Comparison of ENCODE assay signal across 25 cellular contexts in the genomic region with DNA sequence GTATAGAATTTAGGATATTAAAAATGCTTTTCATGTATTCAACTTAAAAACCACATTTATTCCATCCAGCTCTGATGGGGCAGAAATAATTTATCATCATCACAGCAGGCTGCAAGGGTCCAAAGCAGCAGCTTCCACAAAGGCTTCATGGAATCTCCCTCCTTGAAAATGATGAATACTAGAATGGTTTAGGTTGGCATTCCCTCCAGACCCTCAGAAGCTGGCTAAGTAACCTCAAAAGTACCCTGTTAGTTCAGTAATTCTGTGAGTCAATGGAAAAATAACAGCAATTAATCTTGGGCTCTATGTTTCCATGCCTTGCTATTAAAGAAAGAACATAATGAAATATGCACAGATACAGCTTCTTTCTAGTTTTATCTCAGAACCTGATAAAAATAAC.
DNase-seq lines count a peak whose midpoint lies in the region; ATAC-seq and TF ChIP-seq lines count a peak whose summit lies in the region.
"Had no signal": no experiment of that assay in that cellular context is flagged by ENCODE, and none has a peak within 500 bp of the region (broad histone marks: within the 10 kb centered on the region; RNA-seq: fewer than 3 reads in every experiment).

No MANE protein-coding gene starts in this region.

- in situ Hi-C loops in IMR-90 (cut with MboI; ENCODE audit: low sequenced_read_pairs): no loop called here

- H3K79me2 ChIP-seq in osteoblast (ENCODE audit: insufficient read depth, low read length): peaks cover 95% of the 10 kb centered on the region

- no peak overlapping the region for H3K14ac ChIP-seq in IMR-90 (replicated peaks; ENCODE audit: low read depth, low read length)

- H3K9me1 ChIP-seq in IMR-90 (ENCODE audit: insufficient read depth, low read length): peaks cover 4% of the 10 kb centered on the region

- no peak overlapping the region for H3K4me3 Mint-ChIP-seq in activated CD4-positive, alpha-beta T cell treated with anti-CD3 and anti-CD28 coated beads for 36 hours
- H3K4me3 Mint-ChIP-seq in activated CD4-positive, alpha-beta T cell treated with anti-CD3 and anti-CD28 coated beads, Interleukin-2, amount 10 ng/mL, durations not matched to agents 7 days and 5 days: no peak overlapping the region
- peak overlapping the region; percentile 54 for H3K4me3 Mint-ChIP-seq in activated T-helper 17 cell treated with anti-CD3 and anti-CD28 coated beads, Interleukin-2, amount 50 U/mL, for 72 hours
- H3K4me3 Mint-ChIP-seq: T-cell had no signal

- H3K23ac ChIP-seq in IMR-90 (ENCODE audit: low read depth, low read length): no peak overlapping the region

- no peak overlapping the region for H3K9ac ChIP-seq in IMR-90 (ENCODE audit: low read depth, low read length)

- H2AK9ac ChIP-seq in IMR-90 (replicated peaks; ENCODE audit: low read depth, low read length, poor library complexity): no peak overlapping the region

- H3K9me3 Mint-ChIP-seq in activated CD4-positive, alpha-beta T cell treated with anti-CD3 and anti-CD28 coated beads for 36 hours (ENCODE audit: low read depth): peaks cover 4% of the 10 kb centered on the region
- H3K9me3 Mint-ChIP-seq in activated CD4-positive, alpha-beta T cell treated with anti-CD3 and anti-CD28 coated beads, Interleukin-2, amount 10 ng/mL, durations not matched to agents 7 days and 5 days: no peaks in the 10 kb centered on the region
- H3K9me3 Mint-ChIP-seq in activated T-helper 17 cell treated with anti-CD3 and anti-CD28 coated beads, Interleukin-2, amount 50 U/mL, for 72 hours: no peaks in the 10 kb centered on the region
- H3K9me3 Mint-ChIP-seq: T-cell had no signal

- H3K36me3 ChIP-seq in IMR-90 (ENCODE audit: control insufficient read depth, insufficient read depth, low read length) (no peaks in the 10 kb centered on the region; the same call in 1 of the 2 replicates), osteoblast (ENCODE audit: insufficient read depth, low read length) (no peaks in the 10 kb centered on the region)

- H4K91ac ChIP-seq in IMR-90 (ENCODE audit: insufficient read depth, low read depth, low read length): no peak overlapping the region

- no peaks in the 10 kb centered on the region for H3K27me3 Mint-ChIP-seq in activated CD4-positive, alpha-beta T cell treated with anti-CD3 and anti-CD28 coated beads for 36 hours
- H3K27me3 Mint-ChIP-seq in activated CD4-positive, alpha-beta T cell treated with anti-CD3 and anti-CD28 coated beads, Interleukin-2, amount 10 ng/mL, durations not matched to agents 7 days and 5 days: no peaks in the 10 kb centered on the region
- H3K27me3 Mint-ChIP-seq in activated T-helper 17 cell treated with anti-CD3 and anti-CD28 coated beads, Interleukin-2, amount 50 U/mL, for 72 hours: no peaks in the 10 kb centered on the region

- H4K8ac ChIP-seq in IMR-90 (ENCODE audit: low read depth in 2 of 2, low read length in 2 of 2): no peak overlapping the region

- no peak for ATAC-seq in activated CD4-positive, alpha-beta T cell treated with anti-CD3 and anti-CD28 coated beads for 36 hours
- ATAC-seq in IMR-90 (ENCODE audit: low read depth): no peak
- ATAC-seq in activated T-helper 17 cell treated with anti-CD3 and anti-CD28 coated beads, Interleukin-2, amount 50 U/mL, for 72 hours (replicated peaks): no peak
- ATAC-seq: HepG2, PC-3, T-cell had no signal

- H3K27ac Mint-ChIP-seq in activated CD4-positive, alpha-beta T cell treated with anti-CD3 and anti-CD28 coated beads for 36 hours: peak overlapping the region; percentile 25
- H3K27ac Mint-ChIP-seq in activated CD4-positive, alpha-beta T cell treated with anti-CD3 and anti-CD28 coated beads, Interleukin-2, amount 10 ng/mL, durations not matched to agents 7 days and 5 days: no peak overlapping the region
- no peak overlapping the region for H3K27ac Mint-ChIP-seq in activated T-helper 17 cell treated with anti-CD3 and anti-CD28 coated beads, Interleukin-2, amount 50 U/mL, for 72 hours
- H3K27ac Mint-ChIP-seq: T-cell had no signal

- no TSS peak for BruUV-seq in IMR-90 (replicated peaks; lab: Mats Ljungman, UMichigan)

- H3K27me3 ChIP-seq in IMR-90 (ENCODE audit: control insufficient read depth, insufficient read depth, low read length): peaks cover 2% of the 10 kb centered on the region
- H3K27me3 ChIP-seq in osteoblast (ENCODE audit: insufficient read depth, low read length): peaks cover 30% of the 10 kb centered on the region

- no peak overlapping the region for H3K4me3 ChIP-seq in IMR-90 (ENCODE audit: insufficient read depth, low read depth, low read length)
- no peak overlapping the region for H3K4me3 ChIP-seq in osteoblast (ENCODE audit: insufficient read depth, low read length)

- no peak for TF ChIP-seq POLR2A in IMR-90 (IDR thresholded peaks at IDR 0.05; ENCODE audit: low read depth, low read length)

- H3K18ac ChIP-seq in IMR-90 (ENCODE audit: low read depth, low read length): no peak overlapping the region

- CTCF ChIA-PET in activated CD4-positive, alpha-beta T cell treated with anti-CD3 and anti-CD28 coated beads for 36 hours (lab: Charles Lee): interaction anchor here (0.6 to 1.2 kb wide), 3 partner anchors 9 to 48 kb away, joined by 3 to 6 read pairs (median 3); no protein-coding TSS in a partner anchor
- CTCF ChIA-PET in activated CD4-positive, alpha-beta T cell treated with anti-CD3 and anti-CD28 coated beads, Interleukin-2, amount 10 ng/mL, durations not matched to agents 7 days and 5 days (lab: Charles Lee): interaction anchor here (1.3 kb wide), 1 partner anchor 11 kb away, joined by 5 read pairs; no protein-coding TSS in a partner anchor
- CTCF ChIA-PET in IMR-90 (lab: Yijun Ruan, JAX): interaction anchor here (0.6 kb wide), 1 partner anchor 49 kb away, joined by 3 read pairs; no protein-coding TSS in a partner anchor

- H3K4me2 ChIP-seq in IMR-90 (ENCODE audit: low read depth, low read length) (no peak overlapping the region), osteoblast (ENCODE audit: insufficient read depth, low read length) (no peak overlapping the region)

- no peak for DNase-seq in activated CD4-positive, alpha-beta T cell treated with anti-CD3 and anti-CD28 coated beads for 36 hours
- no peak for DNase-seq in activated CD4-positive, alpha-beta T cell treated with anti-CD3 and anti-CD28 coated beads, Interleukin-2, amount 10 ng/mL, durations not matched to agents 7 days and 5 days
- DNase-seq in IMR-90: no peak
- DNase-seq in osteoblast (ENCODE audit: insufficient read length, low spot score, missing footprints): no peak
- DNase-seq in caudate nucleus (lab: John Stamatoyannopoulos, UW): no peak
- no peak for DNase-seq in RKO (ENCODE audit: low spot score)
- no peak for DNase-seq in central memory CD4-positive, alpha-beta T cell
- DNase-seq: 8988T, GDM1, H7, KBM-7, NCI-H1092 treated with DMSO at 0.1 percent for 48 hours, NCI-H1436 treated with DMSO at 0.1 percent for 48 hours, NCI-H1930, NCI-H345, NCI-H524, NCI-H82, PC-3, SIG-M5, T-cell had no signal

- no peak overlapping the region for H2BK120ac ChIP-seq in IMR-90 (ENCODE audit: low read depth, low read length)

- H4K20me1 ChIP-seq in IMR-90 (ENCODE audit: insufficient read depth, low read length): no peaks in the 10 kb centered on the region
- no peaks in the 10 kb centered on the region for H4K20me1 ChIP-seq in osteoblast (ENCODE audit: insufficient read depth, low read length)

- no peak overlapping the region for H3K27ac ChIP-seq in IMR-90 (ENCODE audit: insufficient read depth, low read length)
- peak overlapping the region; percentile 8 for H3K27ac ChIP-seq in osteoblast (ENCODE audit: low read depth, low read length)
- no peak overlapping the region for H3K27ac ChIP-seq in caudate nucleus (ENCODE audit: low read depth, low read length)
- H3K27ac ChIP-seq: C4-2B, HL-60, RWPE1 had no signal

- TF ChIP-seq RAD21 in IMR-90 (IDR thresholded peaks at IDR 0.05; ENCODE audit: low read length): no peak

- H3K4ac ChIP-seq in IMR-90 (ENCODE audit: low read depth, low read length): no peak overlapping the region

- H2BK15ac ChIP-seq in IMR-90 (ENCODE audit: low read depth, low read length): no peak overlapping the region

- H3K36me3 Mint-ChIP-seq in activated CD4-positive, alpha-beta T cell treated with anti-CD3 and anti-CD28 coated beads for 36 hours (ENCODE audit: low read depth): peaks cover 65% of the 10 kb centered on the region
- H3K36me3 Mint-ChIP-seq in activated CD4-positive, alpha-beta T cell treated with anti-CD3 and anti-CD28 coated beads, Interleukin-2, amount 10 ng/mL, durations not matched to agents 7 days and 5 days (ENCODE audit: low read depth): peaks cover 28% of the 10 kb centered on the region
- H3K36me3 Mint-ChIP-seq in activated T-helper 17 cell treated with anti-CD3 and anti-CD28 coated beads, Interleukin-2, amount 50 U/mL, for 72 hours (ENCODE audit: low read depth): peaks cover 89% of the 10 kb centered on the region
- H3K36me3 Mint-ChIP-seq: T-cell had no signal

- peaks cover 4 to 23% of the 10 kb centered on the region in 2 experiments; a peak in 2 of 4 replicates for H3K79me1 ChIP-seq in IMR-90 (ENCODE audit: low read depth in 1 of 2, low read length in 2 of 2)

- H4K5ac ChIP-seq in IMR-90 (ENCODE audit: low read depth, low read length): peak overlapping the region; percentile 51; the same call in 1 of the 2 replicates

- no peak overlapping the region for H2BK5ac ChIP-seq in IMR-90 (ENCODE audit: low read depth, low read length, poor library complexity, severe bottlenecking)

- POLR2A ChIA-PET in activated CD4-positive, alpha-beta T cell treated with anti-CD3 and anti-CD28 coated beads for 36 hours (lab: Charles Lee): no interaction called here
- POLR2A ChIA-PET in activated CD4-positive, alpha-beta T cell treated with anti-CD3 and anti-CD28 coated beads, Interleukin-2, amount 10 ng/mL, durations not matched to agents 7 days and 5 days (lab: Charles Lee): no interaction called here
- POLR2A ChIA-PET in IMR-90 (lab: Charles Lee; ENCODE audit: unreplicated experiment): no interaction called here

- dilution Hi-C loops in IMR-90 (cut with HindIII; ENCODE audit: low sequenced_read_pairs, unreplicated experiment): no loop called here

- H3K9me3 ChIP-seq in IMR-90 (ENCODE audit: control insufficient read depth, insufficient read depth, low read length): 0 out of 2 replicates have a peak, but pooled peaks cover 2% of the 10 kb centered on the region
- no peaks in the 10 kb centered on the region for H3K9me3 ChIP-seq in osteoblast (ENCODE audit: low read depth, low read length)

- no peak overlapping the region for H2BK20ac ChIP-seq in IMR-90 (ENCODE audit: low read depth, low read length)

- H3K4me1 Mint-ChIP-seq in activated CD4-positive, alpha-beta T cell treated with anti-CD3 and anti-CD28 coated beads for 36 hours: peaks cover 81% of the 10 kb centered on the region
- peaks cover 80% of the 10 kb centered on the region for H3K4me1 Mint-ChIP-seq in activated CD4-positive, alpha-beta T cell treated with anti-CD3 and anti-CD28 coated beads, Interleukin-2, amount 10 ng/mL, durations not matched to agents 7 days and 5 days
- peaks cover 32% of the 10 kb centered on the region for H3K4me1 Mint-ChIP-seq in activated T-helper 17 cell treated with anti-CD3 and anti-CD28 coated beads, Interleukin-2, amount 50 U/mL, for 72 hours

- H3K4me1 ChIP-seq in IMR-90 (ENCODE audit: control insufficient read depth, insufficient read depth, low read length) (peaks cover 4% of the 10 kb centered on the region), osteoblast (ENCODE audit: insufficient read depth, low read length) (peaks cover 29% of the 10 kb centered on the region)

- H2AFZ ChIP-seq in IMR-90 (replicated peaks; ENCODE audit: low read length, poor library complexity): no peak overlapping the region
- no peak overlapping the region for H2AFZ ChIP-seq in osteoblast (ENCODE audit: low read length)

- intact Hi-C loops in activated CD4-positive, alpha-beta T cell treated with anti-CD3 and anti-CD28 coated beads for 36 hours (cut with DNase I, micrococcal nuclease): no loop called here
- intact Hi-C loops in IMR-90 (cut with micrococcal nuclease): no loop called here

- no peak overlapping the region for H3K56ac ChIP-seq in IMR-90 (ENCODE audit: extremely low read depth, insufficient read depth, low read length)

- TF ChIP-seq CTCF in IMR-90 (conservative IDR thresholded peaks at IDR 0.05; ENCODE audit: low read depth, low read length) (no peak), osteoblast (IDR thresholded peaks at IDR 0.05; ENCODE audit: extremely low read depth, low read depth, low read length) (no peak)

- H2AK5ac ChIP-seq in IMR-90 (ENCODE audit: low read depth, low read length): no peak overlapping the region
